27 cellular contexts compared by ENCODE assay signal in the genomic region with DNA sequence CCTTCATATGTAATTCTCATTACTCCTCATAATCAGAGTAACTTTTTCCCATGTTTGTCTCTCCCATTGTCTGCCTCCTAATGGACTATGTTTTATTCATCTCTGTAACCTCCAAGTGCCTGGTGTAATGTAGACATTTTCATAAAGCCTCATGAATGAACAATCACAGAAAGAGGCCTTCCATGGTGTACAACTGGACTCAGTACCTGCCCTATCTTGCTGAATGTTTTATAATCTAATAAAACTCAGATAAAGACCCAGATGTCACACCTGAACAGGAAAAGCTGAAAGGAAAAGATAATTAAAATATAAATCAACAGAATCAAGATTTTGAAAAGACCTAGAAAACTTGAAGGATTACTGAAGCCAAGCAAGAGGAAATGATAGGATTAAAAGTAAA. TPM values are rescaled to one million over a fixed set of nuclear protein-coding genes. Genes with fewer than 3 reads are reported as not detected.
DNase-seq lines count a peak whose midpoint lies in the region; ATAC-seq and TF ChIP-seq lines count a peak whose summit lies in the region.
"Had no signal": no experiment of that assay in that cellular context is flagged by ENCODE, and none has a peak within 500 bp of the region (broad histone marks: within the 10 kb centered on the region; RNA-seq: fewer than 3 reads in every experiment).

No MANE protein-coding gene starts in this region.

- H3K4me3 ChIP-seq in breast epithelium (no peak overlapping the region), suprapubic skin (no peak overlapping the region)
- H3K4me3 ChIP-seq: gastrocnemius medialis, prostate gland, right lobe of liver, transverse colon had no signal

- H3K9me3 ChIP-seq in breast epithelium (no peaks in the 10 kb centered on the region), suprapubic skin (no peaks in the 10 kb centered on the region)
- H3K9me3 ChIP-seq: Caco-2, gastrocnemius medialis, prostate gland, right lobe of liver, transverse colon had no signal

- no peak for TF ChIP-seq POLR2A in breast epithelium (IDR thresholded peaks at IDR 0.05)
- no peak for TF ChIP-seq POLR2A in suprapubic skin (IDR thresholded peaks at IDR 0.05)

- BruUV-seq in MCF 10A (replicated peaks; lab: Mats Ljungman, UMichigan): no TSS peak

- no peaks in the 10 kb centered on the region for H3K4me1 ChIP-seq in breast epithelium
- no peaks in the 10 kb centered on the region for H3K4me1 ChIP-seq in suprapubic skin
- H3K4me1 ChIP-seq: Caco-2, prostate gland, right lobe of liver had no signal

- H3K27ac Mint-ChIP-seq in MCF 10A (ENCODE audit: low read depth, unreplicated experiment) (peak overlapping the region; percentile 61), activated B cell treated with CpG ODN at 0.5 μM for 24 hours (peak overlapping the region; percentile 43), type B pancreatic cell (peak overlapping the region; percentile 0)

- peaks cover 90% of the 10 kb centered on the region for H3K36me3 Mint-ChIP-seq in MCF 10A (ENCODE audit: insufficient read depth, unreplicated experiment)
- peaks cover 88% of the 10 kb centered on the region for H3K36me3 Mint-ChIP-seq in activated B cell treated with CpG ODN at 0.5 μM for 24 hours (ENCODE audit: low read depth)
- peaks cover 40% of the 10 kb centered on the region for H3K36me3 Mint-ChIP-seq in type B pancreatic cell

- no peaks in the 10 kb centered on the region for H3K27me3 ChIP-seq in breast epithelium
- H3K27me3 ChIP-seq in suprapubic skin: no peaks in the 10 kb centered on the region
- H3K27me3 ChIP-seq: BLaER1 treated with 17β-estradiol and CSF1 and Interleukin-3, amounts not matched to agents 10 nM and 100 nM; brain microvascular endothelial cell; gastrocnemius medialis; right lobe of liver; transverse colon had no signal

- no peak for ATAC-seq in activated B cell treated with CpG ODN at 0.5 μM for 24 hours (ENCODE audit: low read depth)
- peak; percentile 91 for ATAC-seq in left colon
- ATAC-seq in GM21717 (IDR thresholded peaks at IDR 0.05; ENCODE audit: unreplicated experiment): no peak
- ATAC-seq: gastrocnemius medialis, left cardiac atrium, right lobe of liver had no signal

- no peaks in the 10 kb centered on the region for H3K4me1 Mint-ChIP-seq in MCF 10A (ENCODE audit: insufficient read depth, unreplicated experiment)
- H3K4me1 Mint-ChIP-seq in activated B cell treated with CpG ODN at 0.5 μM for 24 hours: peaks cover 9% of the 10 kb centered on the region
- H3K4me1 Mint-ChIP-seq in type B pancreatic cell (ENCODE audit: unreplicated experiment): no peaks in the 10 kb centered on the region
- H3K4me1 Mint-ChIP-seq: H9 had no signal

- H3K36me3 ChIP-seq in breast epithelium (no peaks in the 10 kb centered on the region), suprapubic skin (peaks cover 74% of the 10 kb centered on the region)
- H3K36me3 ChIP-seq: prostate gland had no signal

- POLR2A ChIA-PET in MCF 10A (lab: Yijun Ruan, JAX): interaction anchor here (0.6 kb wide), 1 partner anchor 627 kb away, joined by 4 read pairs; no protein-coding TSS in a partner anchor
- POLR2A ChIA-PET in activated B cell treated with CpG ODN at 0.5 μM for 24 hours (lab: Charles Lee): no interaction called here

- H3K27ac ChIP-seq in breast epithelium: no peak overlapping the region
- H3K27ac ChIP-seq in suprapubic skin: no peak overlapping the region
- H3K27ac ChIP-seq: BLaER1 treated with 17β-estradiol and CSF1 and Interleukin-3, amounts not matched to agents 10 nM and 100 nM; brain microvascular endothelial cell; gastrocnemius medialis; prostate gland; right lobe of liver had no signal

- CTCF ChIA-PET in MCF 10A (lab: Yijun Ruan, JAX) (interaction anchor here (0.8 kb wide), 1 partner anchor 94 kb away, joined by 3 read pairs; no protein-coding TSS in a partner anchor), activated B cell treated with CpG ODN at 0.5 μM for 24 hours (lab: Charles Lee) (no interaction called here)

- H3K9me3 Mint-ChIP-seq in MCF 10A (ENCODE audit: unreplicated experiment): no peaks in the 10 kb centered on the region
- peaks cover 7% of the 10 kb centered on the region for H3K9me3 Mint-ChIP-seq in activated B cell treated with CpG ODN at 0.5 μM for 24 hours
- no peaks in the 10 kb centered on the region for H3K9me3 Mint-ChIP-seq in type B pancreatic cell
- H3K9me3 Mint-ChIP-seq: H9 had no signal

- H3K27me3 Mint-ChIP-seq in MCF 10A (ENCODE audit: insufficient read depth, unreplicated experiment) (no peaks in the 10 kb centered on the region), activated B cell treated with CpG ODN at 0.5 μM for 24 hours (no peaks in the 10 kb centered on the region), type B pancreatic cell (no peaks in the 10 kb centered on the region)

- TF ChIP-seq EP300 in suprapubic skin (IDR thresholded peaks at IDR 0.05): no peak

- no peak overlapping the region for H3K4me3 Mint-ChIP-seq in MCF 10A (ENCODE audit: unreplicated experiment)
- H3K4me3 Mint-ChIP-seq in activated B cell treated with CpG ODN at 0.5 μM for 24 hours: no peak overlapping the region
- no peak overlapping the region for H3K4me3 Mint-ChIP-seq in type B pancreatic cell
- H3K4me3 Mint-ChIP-seq: H9 had no signal

- DNase-seq in MCF 10A (ENCODE audit: unreplicated experiment) (no peak), breast epithelium (ENCODE audit: low spot score in 2 of 2) (no peak), activated B cell treated with CpG ODN at 0.5 μM for 24 hours (no peak), left colon (no peak), type B pancreatic cell (ENCODE audit: extremely low spot score, unreplicated experiment) (no peak), suprapubic skin (ENCODE audit: low spot score in 2 of 2) (no peak)
- DNase-seq: activated CD4-positive, alpha-beta T cell treated with anti-CD3 and anti-CD28 coated beads, Interleukin-2, amount 50 U/mL, for 4 hours; activated effector memory CD4-positive, alpha-beta T cell treated with anti-CD3 and anti-CD28 coated beads, Interleukin-2, amount 50 U/mL, for 16 hours; brain microvascular endothelial cell; Caco-2; DMS79 treated with DMSO at 0.1 percent for 48 hours; gastrocnemius medialis; GDM1; H9; left cardiac atrium; mesenchymal stem cell; NCI-H1048; NCI-H1694 treated with DMSO at 0.1 percent for 48 hours; nucleus accumbens; right lobe of liver; SHP77 treated with DMSO at 0.1 percent for 48 hours; stimulated activated CD4-positive, alpha-beta T cell treated with anti-CD3 and anti-CD28 coated beads, Interleukin-12 subunit alpha, Interleukin-12 subunit beta, amount 100 ng/mL, for 4 hours; stimulated activated CD4-positive, alpha-beta T cell treated with anti-CD3 and anti-CD28 coated beads, Interleukin-2, amount 100 ng/mL, for 48 hours; transverse colon had no signal

- intact Hi-C loops in MCF 10A (cut with micrococcal nuclease): no loop called here
- intact Hi-C loops in breast epithelium (cut with DNase I; ENCODE audit: low total_unique reads): no loop called here
- intact Hi-C loops in activated B cell treated with CpG ODN at 0.5 μM for 24 hours (cut with micrococcal nuclease): no loop called here
- intact Hi-C loops in left colon (cut with DNase I, micrococcal nuclease): no loop called here

- TF ChIP-seq CTCF in MCF 10A (IDR thresholded peaks at IDR 0.05; ENCODE audit: unreplicated experiment) (no peak), breast epithelium (IDR thresholded peaks at IDR 0.05) (no peak), activated B cell treated with CpG ODN at 0.5 μM for 24 hours (IDR thresholded peaks at IDR 0.05) (no peak), type B pancreatic cell (conservative IDR thresholded peaks at IDR 0.05) (no peak), suprapubic skin (IDR thresholded peaks at IDR 0.05) (no peak)

RNA-seq across cellular contexts. Expression of gene RAB1A, which starts 36.7 kb away (rescaled TPM):
- total RNA-seq in MCF 10A (2022) (128 and 131 TPM in 2 replicates), breast epithelium (100 to 1,000 TPM in 1 of 3 donors, 10 to 100 TPM in 2; 86.1 to 107 (median 89.5) TPM), activated B cell treated with CpG ODN at 0.5 μM for 24 hours (45.0 and 46.4 TPM in 2 replicates), left colon (100 to 1,000 TPM; 172 to 179 TPM), type B pancreatic cell (ENCODE audit: low replicate concordance) (128 and 201 TPM in 2 replicates), suprapubic skin (10 to 100 TPM; 66.3 to 76.0 (median 68.3) TPM)

RNA-seq across cellular contexts. Expression of gene CEP68, which starts 37.0 kb away (rescaled TPM):
- 5.4 and 7.2 TPM in 2 replicates for total RNA-seq in MCF 10A (2022)
- total RNA-seq in breast epithelium: 10 to 100 TPM; 23.3 to 32.2 (median 25.0) TPM
- total RNA-seq in activated B cell treated with CpG ODN at 0.5 μM for 24 hours: 16.6 and 17.9 TPM in 2 replicates
- 10 to 100 TPM in 1 of 2 donors, 1 to 10 TPM in 1; 6.6 to 11.4 TPM for total RNA-seq in left colon
- total RNA-seq in type B pancreatic cell (ENCODE audit: low replicate concordance): 8.3 and 21.5 TPM in 2 replicates
- 10 to 100 TPM; 17.5 to 53.4 (median 27.6) TPM for total RNA-seq in suprapubic skin

Comparison
In these comparisons a context has a peak if more than half of its experiments do, and no peak if none do; other contexts are left out.
1. H3K27ac Mint-ChIP-seq: peak in every context shown above with its lines; median percentile 61 in MCF 10A; 43 in activated B cell treated with CpG ODN at 0.5 μM for 24 hours; 0 in type B pancreatic cell.